In genomic region chr1:109532365-109533136, GRCh38 we compare ENCODE assay signal across 1 cellular context.
TF ChIP-seq lines count a peak whose summit lies in the region.

No MANE protein-coding gene starts in this region.

TF ChIP-seq in GM12878, 131 proteins besides CTCF, POLR2A, EP300 and RAD21 (continues in another document):
- TF ChIP-seq HDAC2 (IDR thresholded peaks at IDR 0.05) (no peak), MAX (IDR thresholded peaks at IDR 0.05; ENCODE audit: low read depth, low read length) (no peak), PAX8 (IDR thresholded peaks at IDR 0.05) (no peak), IRF3 (IDR thresholded peaks at IDR 0.05) (no peak), ZNF592 (IDR thresholded peaks at IDR 0.05) (peak; percentile 86; the same call in 1 of the 2 replicates), NBN (IDR thresholded peaks at IDR 0.05) (peak; percentile 82; the same call in 1 of the 2 replicates), MEF2A (IDR thresholded peaks at IDR 0.05; ENCODE audit: insufficient read depth, low read depth, low read length) (no peak), ZBTB33 (IDR thresholded peaks at IDR 0.05) (no peak), ZBTB40 (IDR thresholded peaks at IDR 0.05; ENCODE audit: borderline replicate concordance) (no peak), BHLHE40 (IDR thresholded peaks at IDR 0.05; ENCODE audit: borderline replicate concordance in 1 of 2, low read depth in 2 of 2, low read length in 1 of 2) (peak in 1 of 2 experiments; percentile 13; a peak in 1 of 4 replicates), ZBTB11 (CRISPR knock-in tag; IDR thresholded peaks at IDR 0.05) (no peak), GATAD2B (conservative IDR thresholded peaks at IDR 0.05; ENCODE audit: low read depth) (no peak; the same call in none of the 2 replicates), ELK1 (IDR thresholded peaks at IDR 0.05; ENCODE audit: low read depth, low read length) (no peak), ATF7 (IDR thresholded peaks at IDR 0.05; ENCODE audit: low read depth) (peak; percentile 17; the same call in 1 of the 2 replicates), SMC3 (IDR thresholded peaks at IDR 0.05; ENCODE audit: borderline replicate concordance, low read length) (peak; percentile 89), CREM (IDR thresholded peaks at IDR 0.05; ENCODE audit: low read depth) (0 out of 2 replicates have a peak, but pooled peaks have one; percentile 22), SMAD1 (IDR thresholded peaks at IDR 0.05; ENCODE audit: low read depth, partially characterized antibody) (no peak), IKZF1 (conservative IDR thresholded peaks at IDR 0.05) (peak; percentile 43), GABPA (IDR thresholded peaks at IDR 0.05; ENCODE audit: low read depth) (no peak), SMARCA5 (IDR thresholded peaks at IDR 0.05) (peak; percentile 50), MTA2 (IDR thresholded peaks at IDR 0.05; ENCODE audit: low read depth) (peak; percentile 43; the same call in 1 of the 2 replicates), MEF2B (IDR thresholded peaks at IDR 0.05; ENCODE audit: partially characterized antibody, poor library complexity, severe bottlenecking) (no peak), RAD51 (IDR thresholded peaks at IDR 0.05) (no peak), SKIL (IDR thresholded peaks at IDR 0.05; ENCODE audit: low read depth, poor library complexity, severe bottlenecking) (no peak), SIX5 (IDR thresholded peaks at IDR 0.05; ENCODE audit: low read depth, low read length, severe bottlenecking) (no peak), RBBP5 (conservative IDR thresholded peaks at IDR 0.05) (no peak), MLLT1 (IDR thresholded peaks at IDR 0.05) (0 out of 2 replicates have a peak, but pooled peaks have one; percentile 21), YY1 (IDR thresholded peaks at IDR 0.05; ENCODE audit: low read depth, low read length) (peak; percentile 70), SIN3A (IDR thresholded peaks at IDR 0.05; ENCODE audit: low read depth, low read length) (no peak), PKNOX1 (IDR thresholded peaks at IDR 0.05) (peak; percentile 62), HCFC1 (IDR thresholded peaks at IDR 0.05; ENCODE audit: low read length) (0 out of 2 replicates have a peak, but pooled peaks have one; percentile 27), POLR2AphosphoS5 (IDR thresholded peaks at IDR 0.05; ENCODE audit: low read length) (no peak), IKZF2 (IDR thresholded peaks at IDR 0.05) (peak; percentile 26 to 45; a peak in 1 of 4 replicates), HDAC6 (IDR thresholded peaks at IDR 0.05; ENCODE audit: unreplicated experiment) (no peak), BMI1 (IDR thresholded peaks at IDR 0.05; ENCODE audit: borderline replicate concordance) (no peak), ATF3 (IDR thresholded peaks at IDR 0.05; ENCODE audit: borderline replicate concordance, extremely low read depth, low read depth, low read length) (no peak), JUND (IDR thresholded peaks at IDR 0.05; ENCODE audit: low read depth, low read length) (no peak)
